ENCODE assay signal across 1 cellular context in the genomic region with DNA sequence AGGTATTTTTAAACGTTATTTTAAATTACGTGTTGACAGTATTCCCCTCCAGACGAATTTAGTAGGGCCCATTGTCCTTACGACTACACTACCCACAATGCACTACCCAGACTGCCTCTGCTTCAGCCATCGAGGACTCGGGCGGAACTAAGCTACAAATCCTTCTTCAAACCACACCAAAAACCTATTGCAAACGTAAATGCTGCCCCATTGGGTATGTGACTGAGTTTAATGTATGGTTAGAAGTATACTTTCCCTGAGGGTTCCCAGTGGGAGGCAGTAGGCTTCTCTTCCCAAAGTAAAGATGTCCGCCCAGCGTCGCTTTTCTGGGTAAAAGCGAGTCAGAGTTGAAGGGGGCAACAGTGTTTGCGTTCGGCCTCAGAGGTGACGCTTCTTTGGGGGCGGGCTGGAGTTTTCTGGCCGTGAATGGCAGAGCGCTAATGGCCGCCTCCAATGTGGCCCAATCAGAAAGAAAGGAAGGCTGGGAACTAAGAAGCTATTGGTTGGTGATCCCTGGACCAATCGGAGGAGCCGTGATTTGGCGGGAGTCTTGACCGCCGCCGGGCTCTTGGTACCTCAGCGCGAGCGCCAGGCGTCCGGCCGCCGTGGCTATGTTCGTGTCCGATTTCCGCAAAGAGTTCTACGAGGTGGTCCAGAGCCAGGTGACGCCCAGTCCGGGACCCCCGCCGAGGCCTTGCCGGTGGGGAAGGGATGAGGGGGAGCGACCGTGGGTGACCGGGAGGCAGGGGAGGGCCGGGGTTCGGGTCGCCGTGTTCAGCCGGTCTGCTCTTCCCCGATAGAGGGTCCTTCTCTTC.
TF ChIP-seq lines count a peak whose summit lies in the region.

A gene with protein sequence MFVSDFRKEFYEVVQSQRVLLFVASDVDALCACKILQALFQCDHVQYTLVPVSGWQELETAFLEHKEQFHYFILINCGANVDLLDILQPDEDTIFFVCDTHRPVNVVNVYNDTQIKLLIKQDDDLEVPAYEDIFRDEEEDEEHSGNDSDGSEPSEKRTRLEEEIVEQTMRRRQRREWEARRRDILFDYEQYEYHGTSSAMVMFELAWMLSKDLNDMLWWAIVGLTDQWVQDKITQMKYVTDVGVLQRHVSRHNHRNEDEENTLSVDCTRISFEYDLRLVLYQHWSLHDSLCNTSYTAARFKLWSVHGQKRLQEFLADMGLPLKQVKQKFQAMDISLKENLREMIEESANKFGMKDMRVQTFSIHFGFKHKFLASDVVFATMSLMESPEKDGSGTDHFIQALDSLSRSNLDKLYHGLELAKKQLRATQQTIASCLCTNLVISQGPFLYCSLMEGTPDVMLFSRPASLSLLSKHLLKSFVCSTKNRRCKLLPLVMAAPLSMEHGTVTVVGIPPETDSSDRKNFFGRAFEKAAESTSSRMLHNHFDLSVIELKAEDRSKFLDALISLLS (plus strand): TSS at position 563 of the 815 bp plus-strand sequence. CDS start 49 bp downstream, at position 612.

TF ChIP-seq in HepG2, 621 proteins besides CTCF, POLR2A, EP300 and RAD21 (continued from another document and continues in another):
- TF ChIP-seq ZBTB7A (CRISPR knock-in tag; IDR thresholded peaks at IDR 0.05) (no peak), ZMYM4 (CRISPR knock-in tag; IDR thresholded peaks at IDR 0.05) (no peak), ZNF484 (CRISPR knock-in tag; IDR thresholded peaks at IDR 0.05; ENCODE audit: borderline replicate concordance, low read depth) (no peak), KLF16 (CRISPR knock-in tag; IDR thresholded peaks at IDR 0.05) (no peak), ZNF263 (CRISPR knock-in tag; IDR thresholded peaks at IDR 0.05) (peak; percentile 56; the same call in 1 of the 2 replicates), ZNF292 (CRISPR knock-in tag; IDR thresholded peaks at IDR 0.05; ENCODE audit: borderline replicate concordance, low read depth) (no peak), SOX5 (CRISPR knock-in tag; IDR thresholded peaks at IDR 0.05; ENCODE audit: borderline replicate concordance) (no peak), ZNF225 (CRISPR knock-in tag; IDR thresholded peaks at IDR 0.05) (peak; percentile 50; the same call in 1 of the 2 replicates), CHCHD3 (CRISPR knock-in tag; IDR thresholded peaks at IDR 0.05) (no peak), SIN3A (IDR thresholded peaks at IDR 0.05; ENCODE audit: borderline replicate concordance, low read depth, low read length) (peak; percentile 97), KAT7 (CRISPR knock-in tag; IDR thresholded peaks at IDR 0.05; ENCODE audit: borderline replicate concordance) (no peak), PHF20 (CRISPR knock-in tag; IDR thresholded peaks at IDR 0.05) (peak; percentile 85), JUND (CRISPR knock-in tag; IDR thresholded peaks at IDR 0.05) (no peak), ZNF382 (CRISPR knock-in tag; IDR thresholded peaks at IDR 0.05; ENCODE audit: borderline replicate concordance) (no peak), KMT2A (CRISPR knock-in tag; IDR thresholded peaks at IDR 0.05) (peak; percentile 20; the same call in 1 of the 2 replicates), XRCC5 (optimal IDR thresholded peaks at IDR 0.05; ENCODE audit: low read length) (no peak), ZNF768 (CRISPR knock-in tag; IDR thresholded peaks at IDR 0.05) (0 out of 2 replicates have a peak, but pooled peaks have one; percentile 20), ZNF749 (CRISPR knock-in tag; IDR thresholded peaks at IDR 0.05; ENCODE audit: borderline replicate concordance) (0 out of 2 replicates have a peak, but pooled peaks have one; percentile 55), NAIF1 (CRISPR knock-in tag; IDR thresholded peaks at IDR 0.05; ENCODE audit: borderline replicate concordance) (no peak), ZNF136 (CRISPR knock-in tag; IDR thresholded peaks at IDR 0.05; ENCODE audit: low read depth) (no peak)
- TF ChIP-seq, protein P1, sequence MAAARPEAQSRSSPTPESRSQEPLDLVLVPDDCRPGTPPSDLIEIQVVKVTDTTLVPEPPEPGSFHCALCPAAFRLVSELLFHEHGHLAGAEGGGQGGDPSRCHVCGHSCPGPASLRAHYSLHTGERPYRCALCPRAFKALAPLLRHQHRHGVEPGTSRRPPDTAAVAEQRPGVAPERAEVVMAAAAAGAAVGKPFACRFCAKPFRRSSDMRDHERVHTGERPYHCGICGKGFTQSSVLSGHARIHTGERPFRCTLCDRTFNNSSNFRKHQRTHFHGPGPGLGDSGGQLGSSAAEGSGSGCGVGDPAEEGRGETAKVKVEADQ (CRISPR knock-in tag; IDR thresholded peaks at IDR 0.05; ENCODE audit: borderline replicate concordance) = 0 out of 2 replicates have a peak, but pooled peaks have one; percentile 34
- TF ChIP-seq, protein P2, sequence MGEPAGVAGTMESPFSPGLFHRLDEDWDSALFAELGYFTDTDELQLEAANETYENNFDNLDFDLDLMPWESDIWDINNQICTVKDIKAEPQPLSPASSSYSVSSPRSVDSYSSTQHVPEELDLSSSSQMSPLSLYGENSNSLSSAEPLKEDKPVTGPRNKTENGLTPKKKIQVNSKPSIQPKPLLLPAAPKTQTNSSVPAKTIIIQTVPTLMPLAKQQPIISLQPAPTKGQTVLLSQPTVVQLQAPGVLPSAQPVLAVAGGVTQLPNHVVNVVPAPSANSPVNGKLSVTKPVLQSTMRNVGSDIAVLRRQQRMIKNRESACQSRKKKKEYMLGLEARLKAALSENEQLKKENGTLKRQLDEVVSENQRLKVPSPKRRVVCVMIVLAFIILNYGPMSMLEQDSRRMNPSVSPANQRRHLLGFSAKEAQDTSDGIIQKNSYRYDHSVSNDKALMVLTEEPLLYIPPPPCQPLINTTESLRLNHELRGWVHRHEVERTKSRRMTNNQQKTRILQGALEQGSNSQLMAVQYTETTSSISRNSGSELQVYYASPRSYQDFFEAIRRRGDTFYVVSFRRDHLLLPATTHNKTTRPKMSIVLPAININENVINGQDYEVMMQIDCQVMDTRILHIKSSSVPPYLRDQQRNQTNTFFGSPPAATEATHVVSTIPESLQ (CRISPR knock-in tag; conservative IDR thresholded peaks at IDR 0.05) = no peak
- TF ChIP-seq, protein P3, sequence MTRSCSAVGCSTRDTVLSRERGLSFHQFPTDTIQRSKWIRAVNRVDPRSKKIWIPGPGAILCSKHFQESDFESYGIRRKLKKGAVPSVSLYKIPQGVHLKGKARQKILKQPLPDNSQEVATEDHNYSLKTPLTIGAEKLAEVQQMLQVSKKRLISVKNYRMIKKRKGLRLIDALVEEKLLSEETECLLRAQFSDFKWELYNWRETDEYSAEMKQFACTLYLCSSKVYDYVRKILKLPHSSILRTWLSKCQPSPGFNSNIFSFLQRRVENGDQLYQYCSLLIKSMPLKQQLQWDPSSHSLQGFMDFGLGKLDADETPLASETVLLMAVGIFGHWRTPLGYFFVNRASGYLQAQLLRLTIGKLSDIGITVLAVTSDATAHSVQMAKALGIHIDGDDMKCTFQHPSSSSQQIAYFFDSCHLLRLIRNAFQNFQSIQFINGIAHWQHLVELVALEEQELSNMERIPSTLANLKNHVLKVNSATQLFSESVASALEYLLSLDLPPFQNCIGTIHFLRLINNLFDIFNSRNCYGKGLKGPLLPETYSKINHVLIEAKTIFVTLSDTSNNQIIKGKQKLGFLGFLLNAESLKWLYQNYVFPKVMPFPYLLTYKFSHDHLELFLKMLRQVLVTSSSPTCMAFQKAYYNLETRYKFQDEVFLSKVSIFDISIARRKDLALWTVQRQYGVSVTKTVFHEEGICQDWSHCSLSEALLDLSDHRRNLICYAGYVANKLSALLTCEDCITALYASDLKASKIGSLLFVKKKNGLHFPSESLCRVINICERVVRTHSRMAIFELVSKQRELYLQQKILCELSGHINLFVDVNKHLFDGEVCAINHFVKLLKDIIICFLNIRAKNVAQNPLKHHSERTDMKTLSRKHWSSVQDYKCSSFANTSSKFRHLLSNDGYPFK (CRISPR knock-in tag; IDR thresholded peaks at IDR 0.05; ENCODE audit: borderline replicate concordance) = peak; percentile 97
- TF ChIP-seq, protein P4, sequence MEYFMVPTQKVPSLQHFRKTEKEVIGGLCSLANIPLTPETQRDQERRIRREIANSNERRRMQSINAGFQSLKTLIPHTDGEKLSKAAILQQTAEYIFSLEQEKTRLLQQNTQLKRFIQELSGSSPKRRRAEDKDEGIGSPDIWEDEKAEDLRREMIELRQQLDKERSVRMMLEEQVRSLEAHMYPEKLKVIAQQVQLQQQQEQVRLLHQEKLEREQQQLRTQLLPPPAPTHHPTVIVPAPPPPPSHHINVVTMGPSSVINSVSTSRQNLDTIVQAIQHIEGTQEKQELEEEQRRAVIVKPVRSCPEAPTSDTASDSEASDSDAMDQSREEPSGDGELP (IDR thresholded peaks at IDR 0.05; ENCODE audit: borderline replicate concordance, low read depth) = no peak
- TF ChIP-seq, protein P5, sequence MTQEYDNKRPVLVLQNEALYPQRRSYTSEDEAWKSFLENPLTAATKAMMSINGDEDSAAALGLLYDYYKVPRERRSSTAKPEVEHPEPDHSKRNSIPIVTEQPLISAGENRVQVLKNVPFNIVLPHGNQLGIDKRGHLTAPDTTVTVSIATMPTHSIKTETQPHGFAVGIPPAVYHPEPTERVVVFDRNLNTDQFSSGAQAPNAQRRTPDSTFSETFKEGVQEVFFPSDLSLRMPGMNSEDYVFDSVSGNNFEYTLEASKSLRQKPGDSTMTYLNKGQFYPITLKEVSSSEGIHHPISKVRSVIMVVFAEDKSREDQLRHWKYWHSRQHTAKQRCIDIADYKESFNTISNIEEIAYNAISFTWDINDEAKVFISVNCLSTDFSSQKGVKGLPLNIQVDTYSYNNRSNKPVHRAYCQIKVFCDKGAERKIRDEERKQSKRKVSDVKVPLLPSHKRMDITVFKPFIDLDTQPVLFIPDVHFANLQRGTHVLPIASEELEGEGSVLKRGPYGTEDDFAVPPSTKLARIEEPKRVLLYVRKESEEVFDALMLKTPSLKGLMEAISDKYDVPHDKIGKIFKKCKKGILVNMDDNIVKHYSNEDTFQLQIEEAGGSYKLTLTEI (CRISPR knock-in tag; conservative IDR thresholded peaks at IDR 0.05) = no peak
- TF ChIP-seq, protein P6, sequence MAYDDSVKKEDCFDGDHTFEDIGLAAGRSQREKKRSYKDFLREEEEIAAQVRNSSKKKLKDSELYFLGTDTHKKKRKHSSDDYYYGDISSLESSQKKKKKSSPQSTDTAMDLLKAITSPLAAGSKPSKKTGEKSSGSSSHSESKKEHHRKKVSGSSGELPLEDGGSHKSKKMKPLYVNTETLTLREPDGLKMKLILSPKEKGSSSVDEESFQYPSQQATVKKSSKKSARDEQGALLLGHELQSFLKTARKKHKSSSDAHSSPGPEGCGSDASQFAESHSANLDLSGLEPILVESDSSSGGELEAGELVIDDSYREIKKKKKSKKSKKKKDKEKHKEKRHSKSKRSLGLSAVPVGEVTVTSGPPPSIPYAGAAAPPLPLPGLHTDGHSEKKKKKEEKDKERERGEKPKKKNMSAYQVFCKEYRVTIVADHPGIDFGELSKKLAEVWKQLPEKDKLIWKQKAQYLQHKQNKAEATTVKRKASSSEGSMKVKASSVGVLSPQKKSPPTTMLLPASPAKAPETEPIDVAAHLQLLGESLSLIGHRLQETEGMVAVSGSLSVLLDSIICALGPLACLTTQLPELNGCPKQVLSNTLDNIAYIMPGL (CRISPR knock-in tag; IDR thresholded peaks at IDR 0.05; ENCODE audit: borderline replicate concordance in 1 of 2, low read depth in 1 of 2) = 0 out of 4 replicates have a peak, but pooled peaks of 1 of the 2 experiments have one; percentile 42
- TF ChIP-seq, protein P7, sequence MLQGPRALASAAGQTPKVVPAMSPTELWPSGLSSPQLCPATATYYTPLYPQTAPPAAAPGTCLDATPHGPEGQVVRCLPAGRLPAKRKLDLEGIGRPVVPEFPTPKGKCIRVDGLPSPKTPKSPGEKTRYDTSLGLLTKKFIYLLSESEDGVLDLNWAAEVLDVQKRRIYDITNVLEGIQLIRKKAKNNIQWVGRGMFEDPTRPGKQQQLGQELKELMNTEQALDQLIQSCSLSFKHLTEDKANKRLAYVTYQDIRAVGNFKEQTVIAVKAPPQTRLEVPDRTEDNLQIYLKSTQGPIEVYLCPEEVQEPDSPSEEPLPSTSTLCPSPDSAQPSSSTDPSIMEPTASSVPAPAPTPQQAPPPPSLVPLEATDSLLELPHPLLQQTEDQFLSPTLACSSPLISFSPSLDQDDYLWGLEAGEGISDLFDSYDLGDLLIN (CRISPR knock-in tag; IDR thresholded peaks at IDR 0.05; ENCODE audit: borderline replicate concordance) = no peak
- TF ChIP-seq, protein P8, sequence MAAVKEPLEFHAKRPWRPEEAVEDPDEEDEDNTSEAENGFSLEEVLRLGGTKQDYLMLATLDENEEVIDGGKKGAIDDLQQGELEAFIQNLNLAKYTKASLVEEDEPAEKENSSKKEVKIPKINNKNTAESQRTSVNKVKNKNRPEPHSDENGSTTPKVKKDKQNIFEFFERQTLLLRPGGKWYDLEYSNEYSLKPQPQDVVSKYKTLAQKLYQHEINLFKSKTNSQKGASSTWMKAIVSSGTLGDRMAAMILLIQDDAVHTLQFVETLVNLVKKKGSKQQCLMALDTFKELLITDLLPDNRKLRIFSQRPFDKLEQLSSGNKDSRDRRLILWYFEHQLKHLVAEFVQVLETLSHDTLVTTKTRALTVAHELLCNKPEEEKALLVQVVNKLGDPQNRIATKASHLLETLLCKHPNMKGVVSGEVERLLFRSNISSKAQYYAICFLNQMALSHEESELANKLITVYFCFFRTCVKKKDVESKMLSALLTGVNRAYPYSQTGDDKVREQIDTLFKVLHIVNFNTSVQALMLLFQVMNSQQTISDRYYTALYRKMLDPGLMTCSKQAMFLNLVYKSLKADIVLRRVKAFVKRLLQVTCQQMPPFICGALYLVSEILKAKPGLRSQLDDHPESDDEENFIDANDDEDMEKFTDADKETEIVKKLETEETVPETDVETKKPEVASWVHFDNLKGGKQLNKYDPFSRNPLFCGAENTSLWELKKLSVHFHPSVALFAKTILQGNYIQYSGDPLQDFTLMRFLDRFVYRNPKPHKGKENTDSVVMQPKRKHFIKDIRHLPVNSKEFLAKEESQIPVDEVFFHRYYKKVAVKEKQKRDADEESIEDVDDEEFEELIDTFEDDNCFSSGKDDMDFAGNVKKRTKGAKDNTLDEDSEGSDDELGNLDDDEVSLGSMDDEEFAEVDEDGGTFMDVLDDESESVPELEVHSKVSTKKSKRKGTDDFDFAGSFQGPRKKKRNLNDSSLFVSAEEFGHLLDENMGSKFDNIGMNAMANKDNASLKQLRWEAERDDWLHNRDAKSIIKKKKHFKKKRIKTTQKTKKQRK (IDR thresholded peaks at IDR 0.05; ENCODE audit: low read length) = no peak
- TF ChIP-seq, protein P9, sequence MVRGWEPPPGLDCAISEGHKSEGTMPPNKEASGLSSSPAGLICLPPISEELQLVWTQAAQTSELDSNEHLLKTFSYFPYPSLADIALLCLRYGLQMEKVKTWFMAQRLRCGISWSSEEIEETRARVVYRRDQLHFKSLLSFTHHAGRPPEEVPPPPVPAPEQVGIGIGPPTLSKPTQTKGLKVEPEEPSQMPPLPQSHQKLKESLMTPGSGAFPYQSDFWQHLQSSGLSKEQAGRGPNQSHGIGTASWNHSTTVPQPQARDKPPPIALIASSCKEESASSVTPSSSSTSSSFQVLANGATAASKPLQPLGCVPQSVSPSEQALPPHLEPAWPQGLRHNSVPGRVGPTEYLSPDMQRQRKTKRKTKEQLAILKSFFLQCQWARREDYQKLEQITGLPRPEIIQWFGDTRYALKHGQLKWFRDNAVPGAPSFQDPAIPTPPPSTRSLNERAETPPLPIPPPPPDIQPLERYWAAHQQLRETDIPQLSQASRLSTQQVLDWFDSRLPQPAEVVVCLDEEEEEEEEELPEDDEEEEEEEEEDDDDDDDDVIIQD (CRISPR knock-in tag; IDR thresholded peaks at IDR 0.05; ENCODE audit: low read depth) = no peak
- TF ChIP-seq, protein P10, sequence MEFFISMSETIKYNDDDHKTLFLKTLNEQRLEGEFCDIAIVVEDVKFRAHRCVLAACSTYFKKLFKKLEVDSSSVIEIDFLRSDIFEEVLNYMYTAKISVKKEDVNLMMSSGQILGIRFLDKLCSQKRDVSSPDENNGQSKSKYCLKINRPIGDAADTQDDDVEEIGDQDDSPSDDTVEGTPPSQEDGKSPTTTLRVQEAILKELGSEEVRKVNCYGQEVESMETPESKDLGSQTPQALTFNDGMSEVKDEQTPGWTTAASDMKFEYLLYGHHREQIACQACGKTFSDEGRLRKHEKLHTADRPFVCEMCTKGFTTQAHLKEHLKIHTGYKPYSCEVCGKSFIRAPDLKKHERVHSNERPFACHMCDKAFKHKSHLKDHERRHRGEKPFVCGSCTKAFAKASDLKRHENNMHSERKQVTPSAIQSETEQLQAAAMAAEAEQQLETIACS (CRISPR knock-in tag; IDR thresholded peaks at IDR 0.05) = no peak
